ENCODE assay signal across 15 cellular contexts in the genomic region with DNA sequence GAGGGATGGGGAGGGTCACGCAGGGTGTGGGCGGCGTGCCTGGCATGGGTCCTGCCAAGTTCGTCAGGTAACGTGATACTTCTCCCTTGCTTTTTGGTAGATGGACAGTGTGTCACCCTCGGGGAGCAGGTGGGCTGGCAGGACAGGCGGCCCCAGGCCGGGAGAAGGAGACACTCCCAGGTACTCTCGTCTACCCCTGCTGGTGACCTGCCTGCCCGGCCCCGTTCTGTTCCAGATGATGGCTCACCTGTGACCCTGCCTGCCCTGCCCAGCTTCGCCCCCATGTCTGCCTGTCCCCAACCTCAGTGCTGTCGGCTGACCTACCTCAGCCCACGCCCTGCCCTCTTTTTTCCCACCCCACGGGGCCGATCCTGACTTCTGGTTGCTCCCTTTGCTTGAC.
A peak's percentile ranks its signal among the peaks of the same experiment; 100 is the strongest.
DNase-seq lines count a peak whose midpoint lies in the region; ATAC-seq and TF ChIP-seq lines count a peak whose summit lies in the region.
"Had no signal": no experiment of that assay in that cellular context is flagged by ENCODE, and none has a peak within 500 bp of the region (broad histone marks: within the 10 kb centered on the region; RNA-seq: fewer than 3 reads in every experiment).

No MANE protein-coding gene starts in this region.

- no peak for DNase-seq in activated naive CD4-positive, alpha-beta T cell treated with anti-CD3 and anti-CD28 coated beads, Interleukin-2, amount 10 ng/mL, durations not matched to agents 7 days and 5 days
- peak; percentile 89 for DNase-seq in esophagus muscularis mucosa (ENCODE audit: extremely low spot score)
- DNase-seq in neuronal stem cell (ENCODE audit: low spot score): no peak
- DNase-seq in activated CD4-positive, alpha-beta memory T cell treated with anti-CD3 and anti-CD28 coated beads for 36 hours: no peak
- DNase-seq in Calu3: no peak
- DNase-seq: 8988T; C1 segment of cervical spinal cord; CD4-positive, alpha-beta T cell; DMS79 had no signal

- H3K27ac ChIP-seq in esophagus muscularis mucosa (replicated peaks in 1 of 4) (no peak overlapping the region), neuronal stem cell (replicated peaks; ENCODE audit: low read length) (no peak overlapping the region)
- H3K27ac ChIP-seq: GM23248 had no signal

- H4K91ac ChIP-seq in neuronal stem cell (ENCODE audit: low read depth, low read length, poor library complexity): no peak overlapping the region

- TF ChIP-seq CTCF in esophagus muscularis mucosa (IDR thresholded peaks at IDR 0.05) (no peak), Calu3 (IDR thresholded peaks at IDR 0.05; ENCODE audit: unreplicated experiment) (no peak)

- no peak overlapping the region for H4K8ac ChIP-seq in neuronal stem cell (ENCODE audit: low read depth, low read length)

- H2BK120ac ChIP-seq in neuronal stem cell (ENCODE audit: low read depth, low read length): no peak overlapping the region

- H3K79me1 ChIP-seq in neuronal stem cell (ENCODE audit: low read depth, low read length): peaks cover 2% of the 10 kb centered on the region

- H3K4ac ChIP-seq in neuronal stem cell (ENCODE audit: low read length): no peak overlapping the region

- no peak for TF ChIP-seq POLR2A in esophagus muscularis mucosa (IDR thresholded peaks at IDR 0.05; ENCODE audit: low read depth)

- peaks cover 0 to 34% (median 0%) of the 10 kb centered on the region in 4 donors for H3K27me3 ChIP-seq in esophagus muscularis mucosa
- H3K27me3 ChIP-seq in neuronal stem cell (ENCODE audit: control insufficient read depth in 3 of 3, insufficient read depth in 3 of 3, low read depth in 1 of 3, low read length in 3 of 3): peaks cover 0 to 7% (median 4%) of the 10 kb centered on the region in 3 experiments

- H3K9ac ChIP-seq in neuronal stem cell (ENCODE audit: low read depth, low read length, poor library complexity): peak overlapping the region; percentile 35
- H3K9ac ChIP-seq: GM23248 had no signal

- H3K36me3 Mint-ChIP-seq in activated naive CD4-positive, alpha-beta T cell treated with anti-CD3 and anti-CD28 coated beads, Interleukin-2, amount 50 U/mL, for 24 hours: no peaks in the 10 kb centered on the region
- H3K36me3 Mint-ChIP-seq in activated naive CD4-positive, alpha-beta T cell treated with anti-CD3 and anti-CD28 coated beads, Interleukin-2, amount 10 ng/mL, durations not matched to agents 7 days and 5 days: no peaks in the 10 kb centered on the region
- no peaks in the 10 kb centered on the region for H3K36me3 Mint-ChIP-seq in activated CD4-positive, alpha-beta memory T cell treated with anti-CD3 and anti-CD28 coated beads for 36 hours
- no peaks in the 10 kb centered on the region for H3K36me3 Mint-ChIP-seq in Calu3 (ENCODE audit: insufficient read depth, unreplicated experiment)
- H3K36me3 Mint-ChIP-seq: IgD-negative memory B cell had no signal

- no peaks in the 10 kb centered on the region for H3K4me1 ChIP-seq in esophagus muscularis mucosa
- H3K4me1 ChIP-seq in neuronal stem cell (ENCODE audit: control insufficient read depth in 2 of 2, insufficient read depth in 1 of 2, low read depth in 1 of 2, low read length in 2 of 2): peaks cover 0 to 3% of the 10 kb centered on the region in 2 donors

- no peak overlapping the region for H2AFZ ChIP-seq in neuronal stem cell (ENCODE audit: low read length)
- H2AFZ ChIP-seq: GM23248 had no signal

- peak overlapping the region; percentile 48 for H3K18ac ChIP-seq in neuronal stem cell (ENCODE audit: low read length)

- H3K36me3 ChIP-seq in esophagus muscularis mucosa (no peaks in the 10 kb centered on the region), neuronal stem cell (replicated peaks in 1 of 2; ENCODE audit: control insufficient read depth in 2 of 2, insufficient read depth in 2 of 2, low read length in 2 of 2) (no peaks in the 10 kb centered on the region)

- no TSS peak for BruUV-seq in Calu3 (replicated peaks; lab: Mats Ljungman, UMichigan)

- peak overlapping the region; percentile 74 for H3K14ac ChIP-seq in neuronal stem cell (ENCODE audit: low read length)

- CTCF ChIA-PET in activated naive CD4-positive, alpha-beta T cell treated with anti-CD3 and anti-CD28 coated beads, Interleukin-2, amount 10 ng/mL, durations not matched to agents 7 days and 5 days (lab: Charles Lee): no interaction called here
- CTCF ChIA-PET in activated CD4-positive, alpha-beta memory T cell treated with anti-CD3 and anti-CD28 coated beads for 36 hours (lab: Charles Lee): no interaction called here
- CTCF ChIA-PET in Calu3 (lab: Charles Lee): no interaction called here

- peak overlapping the region; percentile 95 for H2AK5ac ChIP-seq in neuronal stem cell (ENCODE audit: low read depth, low read length)

- POLR2A ChIA-PET in activated CD4-positive, alpha-beta memory T cell treated with anti-CD3 and anti-CD28 coated beads for 36 hours (lab: Charles Lee): no interaction called here

- H3K4me1 Mint-ChIP-seq in activated naive CD4-positive, alpha-beta T cell treated with anti-CD3 and anti-CD28 coated beads, Interleukin-2, amount 50 U/mL, for 24 hours: peaks cover 8% of the 10 kb centered on the region
- no peaks in the 10 kb centered on the region for H3K4me1 Mint-ChIP-seq in activated naive CD4-positive, alpha-beta T cell treated with anti-CD3 and anti-CD28 coated beads, Interleukin-2, amount 10 ng/mL, durations not matched to agents 7 days and 5 days
- no peaks in the 10 kb centered on the region for H3K4me1 Mint-ChIP-seq in activated CD4-positive, alpha-beta memory T cell treated with anti-CD3 and anti-CD28 coated beads for 36 hours (ENCODE audit: low read depth)
- no peaks in the 10 kb centered on the region for H3K4me1 Mint-ChIP-seq in Calu3 (ENCODE audit: low read depth, unreplicated experiment)
- H3K4me1 Mint-ChIP-seq: B cell, IgD-negative memory B cell had no signal

- H2BK12ac ChIP-seq in neuronal stem cell (ENCODE audit: low read length): peak overlapping the region; percentile 75

- peak overlapping the region; percentile 65 for H3K27ac Mint-ChIP-seq in activated naive CD4-positive, alpha-beta T cell treated with anti-CD3 and anti-CD28 coated beads, Interleukin-2, amount 50 U/mL, for 24 hours
- no peak overlapping the region for H3K27ac Mint-ChIP-seq in activated naive CD4-positive, alpha-beta T cell treated with anti-CD3 and anti-CD28 coated beads, Interleukin-2, amount 10 ng/mL, durations not matched to agents 7 days and 5 days
- no peak overlapping the region for H3K27ac Mint-ChIP-seq in activated CD4-positive, alpha-beta memory T cell treated with anti-CD3 and anti-CD28 coated beads for 36 hours
- H3K27ac Mint-ChIP-seq in Calu3 (ENCODE audit: unreplicated experiment): no peak overlapping the region
- H3K27ac Mint-ChIP-seq: B cell; CD4-positive, alpha-beta T cell; IgD-negative memory B cell had no signal

- intact Hi-C loops in esophagus muscularis mucosa (cut with DNase I) (no loop called here), Calu3 (cut with micrococcal nuclease; ENCODE audit: unreplicated experiment) (no loop called here)
- intact Hi-C loops in activated CD4-positive, alpha-beta memory T cell treated with anti-CD3 and anti-CD28 coated beads for 36 hours (cut with micrococcal nuclease): no loop called here

- no peaks in the 10 kb centered on the region for H3K27me3 Mint-ChIP-seq in activated naive CD4-positive, alpha-beta T cell treated with anti-CD3 and anti-CD28 coated beads, Interleukin-2, amount 50 U/mL, for 24 hours
- H3K27me3 Mint-ChIP-seq in activated naive CD4-positive, alpha-beta T cell treated with anti-CD3 and anti-CD28 coated beads, Interleukin-2, amount 10 ng/mL, durations not matched to agents 7 days and 5 days: no peaks in the 10 kb centered on the region
- H3K27me3 Mint-ChIP-seq in activated CD4-positive, alpha-beta memory T cell treated with anti-CD3 and anti-CD28 coated beads for 36 hours: peaks cover 8% of the 10 kb centered on the region
- peaks cover 64% of the 10 kb centered on the region for H3K27me3 Mint-ChIP-seq in Calu3 (ENCODE audit: unreplicated experiment)
- H3K27me3 Mint-ChIP-seq: CD4-positive, alpha-beta T cell; IgD-negative memory B cell had no signal

- no peaks in the 10 kb centered on the region for H3K9me3 Mint-ChIP-seq in activated naive CD4-positive, alpha-beta T cell treated with anti-CD3 and anti-CD28 coated beads, Interleukin-2, amount 50 U/mL, for 24 hours
- no peaks in the 10 kb centered on the region for H3K9me3 Mint-ChIP-seq in activated naive CD4-positive, alpha-beta T cell treated with anti-CD3 and anti-CD28 coated beads, Interleukin-2, amount 10 ng/mL, durations not matched to agents 7 days and 5 days
- no peaks in the 10 kb centered on the region for H3K9me3 Mint-ChIP-seq in activated CD4-positive, alpha-beta memory T cell treated with anti-CD3 and anti-CD28 coated beads for 36 hours
- H3K9me3 Mint-ChIP-seq in Calu3 (ENCODE audit: low read depth, unreplicated experiment): no peaks in the 10 kb centered on the region
- H3K9me3 Mint-ChIP-seq: CD4-positive, alpha-beta T cell; IgD-negative memory B cell had no signal

- H3K4me3 ChIP-seq in esophagus muscularis mucosa: no peak overlapping the region
- no peak overlapping the region for H3K4me3 ChIP-seq in neuronal stem cell (ENCODE audit: low read length in 2 of 2)
- H3K4me3 ChIP-seq: GM12878, GM23248 had no signal

- no peak for TF ChIP-seq EP300 in esophagus muscularis mucosa (IDR thresholded peaks at IDR 0.05)

- H3K4me2 ChIP-seq in neuronal stem cell (ENCODE audit: insufficient read depth, low read length, poor library complexity, severe bottlenecking): no peak overlapping the region

- H3K23ac ChIP-seq in neuronal stem cell (ENCODE audit: low read depth, low read length, poor library complexity): peak overlapping the region; percentile 70

- H3K9me3 ChIP-seq in esophagus muscularis mucosa: no peaks in the 10 kb centered on the region
- peaks cover 0 to 4% of the 10 kb centered on the region in 2 donors for H3K9me3 ChIP-seq in neuronal stem cell (replicated peaks in 1 of 2; ENCODE audit: control insufficient read depth in 2 of 2, insufficient read depth in 1 of 2, low read depth in 1 of 2, low read length in 2 of 2)

- no peak overlapping the region for H2BK5ac ChIP-seq in neuronal stem cell (ENCODE audit: low read length)

- no peak overlapping the region for H3K4me3 Mint-ChIP-seq in activated naive CD4-positive, alpha-beta T cell treated with anti-CD3 and anti-CD28 coated beads, Interleukin-2, amount 50 U/mL, for 24 hours
- no peak overlapping the region for H3K4me3 Mint-ChIP-seq in activated naive CD4-positive, alpha-beta T cell treated with anti-CD3 and anti-CD28 coated beads, Interleukin-2, amount 10 ng/mL, durations not matched to agents 7 days and 5 days
- no peak overlapping the region for H3K4me3 Mint-ChIP-seq in activated CD4-positive, alpha-beta memory T cell treated with anti-CD3 and anti-CD28 coated beads for 36 hours
- no peak overlapping the region for H3K4me3 Mint-ChIP-seq in Calu3 (ENCODE audit: low read depth, unreplicated experiment)
- H3K4me3 Mint-ChIP-seq: B cell; CD4-positive, alpha-beta T cell; IgD-negative memory B cell had no signal

- peak overlapping the region; percentile 42 for H2BK15ac ChIP-seq in neuronal stem cell (ENCODE audit: low read length)

- no peak for ATAC-seq in HG02759 (IDR thresholded peaks at IDR 0.05; ENCODE audit: unreplicated experiment)
- ATAC-seq: GM12878 had no signal

- WGBS in esophagus muscularis mucosa: 92% methylated on average over 16 of the region's 16 CpGs
- no CpG with 5 or more reads among the region's 16 CpGs for WGBS in neuronal stem cell (ENCODE audit: extremely low coverage in 2 of 2, insufficient read length in 2 of 2, insufficient replicate concordance in 1 of 2), 2 donors
